Comparison of ENCODE assay signal across 1 cellular context in the genomic region with DNA sequence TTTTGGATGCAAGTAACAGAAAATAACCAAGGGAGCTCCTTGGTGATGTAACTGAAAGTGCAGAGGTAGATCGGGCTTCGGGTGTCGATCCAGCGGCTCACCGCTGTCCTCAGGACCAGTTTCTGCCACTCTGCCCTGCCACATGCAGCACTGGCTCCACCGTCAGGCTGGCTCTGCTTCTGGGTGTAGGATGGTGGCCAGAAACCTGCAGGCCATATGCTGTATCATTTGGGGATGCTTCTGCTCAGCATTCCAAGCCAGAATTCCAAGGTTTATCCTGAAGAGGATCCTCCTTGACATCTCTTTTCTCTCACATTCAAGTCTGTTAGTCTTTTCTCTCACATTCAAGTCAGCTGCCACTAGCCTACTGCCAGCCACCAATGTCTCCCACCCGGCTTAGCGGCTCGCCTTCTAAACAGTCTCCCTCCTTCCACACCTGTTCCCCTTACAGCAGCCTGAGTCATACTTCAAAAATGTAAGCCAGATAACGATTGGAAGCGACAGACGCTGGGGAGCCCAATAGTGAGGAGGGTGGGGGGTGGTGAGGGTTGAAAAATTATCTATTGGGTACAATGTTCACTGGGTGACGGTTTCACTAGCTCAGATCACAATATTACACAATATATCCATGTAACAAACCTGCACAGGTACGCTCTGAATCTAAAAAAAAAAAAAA.
TF ChIP-seq lines count a peak whose summit lies in the region.

No MANE protein-coding gene starts in this region.

TF ChIP-seq in HEK293, 187 proteins besides CTCF, POLR2A, EP300 and RAD21 (continued from another document):
- TF ChIP-seq, protein P1, sequence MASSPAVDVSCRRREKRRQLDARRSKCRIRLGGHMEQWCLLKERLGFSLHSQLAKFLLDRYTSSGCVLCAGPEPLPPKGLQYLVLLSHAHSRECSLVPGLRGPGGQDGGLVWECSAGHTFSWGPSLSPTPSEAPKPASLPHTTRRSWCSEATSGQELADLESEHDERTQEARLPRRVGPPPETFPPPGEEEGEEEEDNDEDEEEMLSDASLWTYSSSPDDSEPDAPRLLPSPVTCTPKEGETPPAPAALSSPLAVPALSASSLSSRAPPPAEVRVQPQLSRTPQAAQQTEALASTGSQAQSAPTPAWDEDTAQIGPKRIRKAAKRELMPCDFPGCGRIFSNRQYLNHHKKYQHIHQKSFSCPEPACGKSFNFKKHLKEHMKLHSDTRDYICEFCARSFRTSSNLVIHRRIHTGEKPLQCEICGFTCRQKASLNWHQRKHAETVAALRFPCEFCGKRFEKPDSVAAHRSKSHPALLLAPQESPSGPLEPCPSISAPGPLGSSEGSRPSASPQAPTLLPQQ (tag by site-specific recombination; IDR thresholded peaks at IDR 0.05): no peak
- no peak for TF ChIP-seq ZNF501 (tag by site-specific recombination; IDR thresholded peaks at IDR 0.05)
TF ChIP-seq in HEK293: peak in this region for 0.
